15 cellular contexts compared by ENCODE assay signal in the genomic region with DNA sequence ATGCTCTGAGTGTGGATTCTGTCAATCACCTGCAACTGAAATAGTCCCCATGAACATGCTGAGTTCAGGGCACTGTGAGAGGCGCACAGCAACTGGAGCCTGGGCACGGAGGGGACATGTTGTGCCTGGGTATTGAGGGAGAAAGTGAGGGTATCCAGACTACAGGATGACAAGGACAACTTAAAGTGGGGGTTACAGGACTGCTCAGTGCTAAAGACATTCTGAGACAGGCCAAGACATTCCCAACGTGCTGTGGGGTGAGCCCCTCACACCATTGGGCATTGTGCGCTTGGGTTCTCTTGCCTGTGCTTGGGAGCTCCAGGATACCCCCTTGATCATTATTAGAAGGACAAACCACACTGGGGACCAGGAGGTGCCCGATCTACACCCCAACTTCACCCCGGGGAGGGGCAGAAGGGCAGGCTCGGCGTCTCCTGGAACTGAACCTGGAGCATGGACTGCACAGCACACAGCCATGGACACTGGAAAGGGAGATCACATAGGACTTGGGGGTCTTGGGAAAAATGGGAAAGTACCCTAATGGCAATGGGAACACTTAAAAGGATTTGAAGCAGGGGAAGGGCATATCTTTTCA.
"Had no signal": no experiment of that assay in that cellular context is flagged by ENCODE, and none has a peak within 500 bp of the region (broad histone marks: within the 10 kb centered on the region; RNA-seq: fewer than 3 reads in every experiment).

No MANE protein-coding gene starts in this region.

- DNase-seq: effector memory CD4-positive, alpha-beta T cell; immature natural killer cell; left colon; mesendoderm; naive thymus-derived CD4-positive, alpha-beta T cell; nucleus accumbens; psoas muscle; stimulated activated CD4-positive, alpha-beta T cell treated with anti-CD3 and anti-CD28 coated beads, Interleukin-4, amount 100 ng/mL, for 1 hour; stimulated activated CD8-positive, alpha-beta memory T cell treated with anti-CD3 and anti-CD28 coated beads, Interleukin-4, amount 100 ng/mL, for 48 hours; stimulated activated naive CD8-positive, alpha-beta T cell treated with anti-CD3 and anti-CD28 coated beads, Interleukin-15, Interleukin-2, amounts not matched to agents 100 U/mL and 50 U/mL, for 24 hours; upper lobe of right lung had no signal

- ATAC-seq: gastroesophageal sphincter; left colon; naive thymus-derived CD4-positive, alpha-beta T cell; psoas muscle; stimulated activated effector memory CD8-positive, alpha-beta T cell treated with anti-CD3 and anti-CD28 coated beads, Interleukin-12 subunit alpha, Interleukin-12 subunit beta, amount 100 ng/mL, for 72 hours; stimulated activated naive CD8-positive, alpha-beta T cell treated with anti-CD3 and anti-CD28 coated beads, Interleukin-15, Interleukin-2, amounts not matched to agents 100 U/mL and 50 U/mL, for 24 hours; upper lobe of right lung had no signal

- H3K27ac Mint-ChIP-seq: naive thymus-derived CD4-positive, alpha-beta T cell; stimulated activated effector memory CD8-positive, alpha-beta T cell treated with anti-CD3 and anti-CD28 coated beads, Interleukin-12 subunit alpha, Interleukin-12 subunit beta, amount 100 ng/mL, for 72 hours had no signal

- H3K36me3 Mint-ChIP-seq: immature natural killer cell; naive thymus-derived CD4-positive, alpha-beta T cell; stimulated activated effector memory CD8-positive, alpha-beta T cell treated with anti-CD3 and anti-CD28 coated beads, Interleukin-12 subunit alpha, Interleukin-12 subunit beta, amount 100 ng/mL, for 72 hours had no signal

- H3K27me3 Mint-ChIP-seq: central memory CD8-positive, alpha-beta T cell had no signal

- H3K4me1 Mint-ChIP-seq: central memory CD8-positive, alpha-beta T cell; immature natural killer cell; neural crest cell; stimulated activated effector memory CD8-positive, alpha-beta T cell treated with anti-CD3 and anti-CD28 coated beads, Interleukin-12 subunit alpha, Interleukin-12 subunit beta, amount 100 ng/mL, for 72 hours had no signal

- H3K9me3 Mint-ChIP-seq: central memory CD8-positive, alpha-beta T cell; immature natural killer cell; naive thymus-derived CD4-positive, alpha-beta T cell; neural crest cell; stimulated activated effector memory CD8-positive, alpha-beta T cell treated with anti-CD3 and anti-CD28 coated beads, Interleukin-12 subunit alpha, Interleukin-12 subunit beta, amount 100 ng/mL, for 72 hours had no signal

- H3K4me3 Mint-ChIP-seq: central memory CD8-positive, alpha-beta T cell; immature natural killer cell; naive thymus-derived CD4-positive, alpha-beta T cell; neural crest cell; stimulated activated effector memory CD8-positive, alpha-beta T cell treated with anti-CD3 and anti-CD28 coated beads, Interleukin-12 subunit alpha, Interleukin-12 subunit beta, amount 100 ng/mL, for 72 hours had no signal
